Comparison of ENCODE assay signal across 19 cellular contexts in the genomic region with DNA sequence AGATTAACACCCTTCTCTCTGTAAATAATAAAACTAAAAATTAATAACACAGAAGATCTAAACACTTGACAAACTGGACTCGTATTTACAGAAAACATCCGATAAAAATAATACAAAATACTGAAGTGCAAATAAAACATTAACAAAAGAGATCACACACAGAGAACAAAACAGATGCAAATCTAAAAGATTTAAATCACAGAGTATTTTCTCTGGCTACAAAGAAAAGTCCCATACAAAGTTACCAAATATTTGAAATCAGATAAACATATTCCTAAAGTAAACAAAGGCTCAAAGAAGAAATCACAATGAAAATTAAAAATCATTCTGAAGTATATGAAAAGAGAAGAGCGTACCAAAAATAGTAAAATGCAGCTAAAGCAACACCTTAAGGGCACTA. TPM values are rescaled to one million over a fixed set of nuclear protein-coding genes. Genes with fewer than 3 reads are reported as not detected.
A peak's percentile ranks its signal among the peaks of the same experiment; 100 is the strongest.
DNase-seq lines count a peak whose midpoint lies in the region; ATAC-seq, FAIRE-seq and TF ChIP-seq lines count a peak whose summit lies in the region.
"Had no signal": no experiment of that assay in that cellular context is flagged by ENCODE, and none has a peak within 500 bp of the region (broad histone marks: within the 10 kb centered on the region; RNA-seq: fewer than 3 reads in every experiment).

No MANE protein-coding gene starts in this region.

- H2BK5ac ChIP-seq in H9 (ENCODE audit: insufficient read length, low read length) = no peak overlapping the region

- peaks cover 48 to 66% of the 10 kb centered on the region in 2 experiments for H3K4me1 Mint-ChIP-seq in H9
- H3K4me1 Mint-ChIP-seq in naive B cell = peaks cover 32 to 75% (median 68%) of the 10 kb centered on the region in 3 donors

- no peaks in the 10 kb centered on the region for H4K20me1 ChIP-seq in H9 (ENCODE audit: control insufficient read depth, insufficient read depth, insufficient read length)

- H3K27me3 Mint-ChIP-seq in H9 (ENCODE audit: low read depth) (no peaks in the 10 kb centered on the region), naive B cell (no peaks in the 10 kb centered on the region)
- H3K27me3 Mint-ChIP-seq: CD8-positive, alpha-beta memory T cell had no signal

- H2BK12ac ChIP-seq in H9 (ENCODE audit: insufficient read length, low read depth, low read length) = no peak overlapping the region

- H3K4me3 ChIP-seq in A549 = no peak overlapping the region
- H3K4me3 ChIP-seq: GM12878, GM23248 had no signal

- no peak overlapping the region for H2AFZ ChIP-seq in H9 (ENCODE audit: low read length)
- H2AFZ ChIP-seq: GM23248 had no signal

- no peak overlapping the region for H2BK120ac ChIP-seq in H9 (ENCODE audit: low read depth, low read length, poor library complexity, severe bottlenecking)

- H3K18ac ChIP-seq in H9 (ENCODE audit: insufficient read length, low read depth, low read length) = no peak overlapping the region

- 78% methylated on average over 3 of the region's 3 CpGs for WGBS in A549 (ENCODE audit: missing lambda C conversion rate)
- WGBS in H9 (ENCODE audit: extremely low coverage, insufficient read length, low lambda C conversion rate) = no CpG with 5 or more reads among the region's 3 CpGs

- H4K91ac ChIP-seq in H9 (ENCODE audit: insufficient read length, low read depth, low read length) = no peak overlapping the region

- no peak for TF ChIP-seq RAD21 in A549 (conservative IDR thresholded peaks at IDR 0.05 in 1 of 2, IDR thresholded peaks at IDR 0.05 in 1 of 2)

- H3K9ac ChIP-seq in H9 (ENCODE audit: extremely low read depth, insufficient read length, low read length) = no peak overlapping the region
- H3K9ac ChIP-seq: GM23248, SK-N-SH had no signal

- POLR2A ChIA-PET in A549 (lab: Yijun Ruan, JAX) (no interaction called here), RWPE1 (lab: Yijun Ruan, JAX; ENCODE audit: low non-redundant PET) (no interaction called here)

- intact Hi-C loops in Right ventricle myocardium superior (cut with DNase I) = no loop called here

- no peak overlapping the region for H4K8ac ChIP-seq in H9 (replicated peaks; ENCODE audit: insufficient read length, low read depth, low read length)

- no peak overlapping the region for H2BK15ac ChIP-seq in H9 (ENCODE audit: low read depth, low read length)

- DNase-seq in A549 (ENCODE audit: low read depth in 1 of 2, low spot score in 1 of 2) (no peak), H9 (no peak), naive B cell (no peak), NCI-H128 (lab: John Stamatoyannopoulos, UW; ENCODE audit: unreplicated experiment) (no peak), Right ventricle myocardium superior (no peak), anterior cingulate cortex (lab: John Stamatoyannopoulos, UW) (no peak), RWPE1 (ENCODE audit: low spot score) (no peak)
- DNase-seq: CD8-positive, alpha-beta memory T cell; DND-41; GDM1; GM23248; MM.1S; NCI-H1092 treated with DMSO at 0.1 percent for 48 hours; NCI-H1694; NCI-H510A treated with DMSO at 0.1 percent for 48 hours; SK-N-SH had no signal

- no peak overlapping the region for H2BK20ac ChIP-seq in H9 (ENCODE audit: low read depth, low read length, poor library complexity, severe bottlenecking)

- H3K27ac ChIP-seq in A549 = no peak overlapping the region
- H3K27ac ChIP-seq in H9 (ENCODE audit: insufficient read length, low read depth, low read length) = no peak overlapping the region
- no peak overlapping the region for H3K27ac ChIP-seq in RWPE1
- H3K27ac ChIP-seq: GM23248 had no signal

- TF ChIP-seq CTCF in A549 (IDR thresholded peaks at IDR 0.05) (no peak), H9 (conservative IDR thresholded peaks at IDR 0.05) (no peak), RWPE1 (conservative IDR thresholded peaks at IDR 0.05; ENCODE audit: low read depth) (no peak)

- no peaks in the 10 kb centered on the region for H3K27me3 ChIP-seq in H9 (ENCODE audit: insufficient read depth, low read length)

- H3K23ac ChIP-seq in H9 (ENCODE audit: insufficient read length, low read depth, low read length) = no peak overlapping the region

- H3K36me3 Mint-ChIP-seq in H9 (ENCODE audit: insufficient read depth in 1 of 3, low read depth in 3 of 3) = peaks cover 0 to 10% (median 2%) of the 10 kb centered on the region in 3 experiments; a peak in 5 of 7 replicates
- H3K36me3 Mint-ChIP-seq in naive B cell = no peaks in the 10 kb centered on the region

- H3K14ac ChIP-seq in H9 (ENCODE audit: insufficient read depth, low read length) = no peak overlapping the region

- no peak overlapping the region for H4K5ac ChIP-seq in H9 (ENCODE audit: insufficient read length, low read depth, low read length)

- H3K4me1 ChIP-seq in A549 (peaks cover 41% of the 10 kb centered on the region), H9 (ENCODE audit: insufficient read depth, low read length) (peaks cover 4% of the 10 kb centered on the region; the same call in 1 of the 2 replicates)

- TF ChIP-seq POLR2A in A549 (IDR thresholded peaks at IDR 0.05; ENCODE audit: low read length) = no peak

- H2AK5ac ChIP-seq in H9 (ENCODE audit: insufficient read length, low read length) = no peak overlapping the region

- peaks cover 45% of the 10 kb centered on the region for H3K79me2 ChIP-seq in H9 (ENCODE audit: insufficient read depth, low read length)

- no peaks in the 10 kb centered on the region for H3K23me2 ChIP-seq in H9 (ENCODE audit: insufficient read length, low read depth, low read length, poor library complexity, severe bottlenecking)

- no peak overlapping the region for H3K4ac ChIP-seq in H9 (ENCODE audit: low read depth, low read length)

- H3K9me3 ChIP-seq in A549 = no peaks in the 10 kb centered on the region
- no peaks in the 10 kb centered on the region for H3K9me3 ChIP-seq in H9 (ENCODE audit: control insufficient read depth, low read depth, low read length)
- H3K9me3 ChIP-seq: SK-N-SH had no signal

- no peak for TF ChIP-seq EP300 in A549 (IDR thresholded peaks at IDR 0.05)

- peaks cover 5% of the 10 kb centered on the region for H3K79me1 ChIP-seq in H9 (ENCODE audit: insufficient read depth, low read depth, low read length, poor library complexity, severe bottlenecking)

- H3K4me2 ChIP-seq in A549 (0 out of 3 replicates have a peak overlapping the region, but pooled peaks have one; percentile 19), H9 (ENCODE audit: insufficient read depth, insufficient read length, low read length) (no peak overlapping the region)
- H3K4me2 ChIP-seq: SK-N-SH had no signal

- H3T11ph ChIP-seq in H9 (ENCODE audit: low read length) = no peak overlapping the region

- CTCF ChIA-PET in A549 (lab: Yijun Ruan, JAX) (no interaction called here), RWPE1 (lab: Yijun Ruan, JAX) (interaction anchor here (0.7 kb wide), 1 partner anchor 531 kb away, joined by 4 read pairs; no protein-coding TSS in a partner anchor)

- peak overlapping the region; percentile 48 to 81 (median 69); a peak in 4 of 7 replicates for H3K27ac Mint-ChIP-seq in H9
- peak overlapping the region in 5 of 6 donors; percentile 48 to 67 (median 59) for H3K27ac Mint-ChIP-seq in naive B cell

- no peak overlapping the region for H3K56ac ChIP-seq in H9 (ENCODE audit: insufficient read length, low read depth, low read length)

- ATAC-seq in A549 (no peak), naive B cell (ENCODE audit: low read depth in 2 of 2) (no peak), Right ventricle myocardium superior (ENCODE audit: poor library complexity) (no peak)
- ATAC-seq: GM12878, Right ventricle myocardium inferior had no signal

- FAIRE-seq in A549 (lab: Jason Lieb, UNC) (no peak), colon (lab: Jason Lieb, UNC) (peak; percentile 78)
- FAIRE-seq: GM12878 had no signal

- H3K4me3 Mint-ChIP-seq in H9 = peak overlapping the region in 1 of 2 experiments; percentile 33; a peak in 2 of 5 replicates
- peak overlapping the region in 1 of 8 donors; percentile 19 for H3K4me3 Mint-ChIP-seq in naive B cell

- H3K9me3 Mint-ChIP-seq in H9 (no peaks in the 10 kb centered on the region; a peak in 1 of 5 replicates), naive B cell (no peaks in the 10 kb centered on the region)
- H3K9me3 Mint-ChIP-seq: CD8-positive, alpha-beta memory T cell had no signal

TF ChIP-seq in A549, 52 proteins besides CTCF, POLR2A, EP300 and RAD21:
- TF ChIP-seq ELK1 (IDR thresholded peaks at IDR 0.05; ENCODE audit: low read depth, low read length) (no peak), FOSL2 (IDR thresholded peaks at IDR 0.05) (no peak), FOSL2 (CRISPR knock-in tag; IDR thresholded peaks at IDR 0.05) (no peak)

RNA-seq across cellular contexts. Expression of gene TBL1XR1, which starts 42.5 kb away (rescaled TPM):
- polyA plus RNA-seq in A549 (2011; rRNA removed) (106 and 125 TPM in 2 replicates), A549 (2017; fragmentation: RNase III; extraction: RNeasy Plus Mini Kit Qiagen cat#74134 plus additional on column Dnase treatment) (30.9 to 41.4 TPM (median 40.6 TPM) in 3 replicates), naive B cell (ENCODE audit: low read depth in 6 of 6) (10 to 100 TPM; 18.4 to 48.3 (median 33.2) TPM)
- polyA plus RNA-seq in A549 (2012; cell fraction: cytosol; rRNA removed) = 13.1 and 15.8 TPM in 2 replicates
- polyA plus RNA-seq in A549 (2012; cell fraction: nucleus; rRNA removed) = 6.9 and 11.2 TPM in 2 replicates
- polyA minus RNA-seq in A549 (2011; rRNA and poly(A)+ RNA removed) = 298 and 417 TPM in 2 replicates
- total RNA-seq in H9 (2021) (170 and 175 TPM in 2 replicates), Right ventricle myocardium superior (90.8 TPM)
